8 cellular contexts compared by ENCODE assay signal in the genomic region with DNA sequence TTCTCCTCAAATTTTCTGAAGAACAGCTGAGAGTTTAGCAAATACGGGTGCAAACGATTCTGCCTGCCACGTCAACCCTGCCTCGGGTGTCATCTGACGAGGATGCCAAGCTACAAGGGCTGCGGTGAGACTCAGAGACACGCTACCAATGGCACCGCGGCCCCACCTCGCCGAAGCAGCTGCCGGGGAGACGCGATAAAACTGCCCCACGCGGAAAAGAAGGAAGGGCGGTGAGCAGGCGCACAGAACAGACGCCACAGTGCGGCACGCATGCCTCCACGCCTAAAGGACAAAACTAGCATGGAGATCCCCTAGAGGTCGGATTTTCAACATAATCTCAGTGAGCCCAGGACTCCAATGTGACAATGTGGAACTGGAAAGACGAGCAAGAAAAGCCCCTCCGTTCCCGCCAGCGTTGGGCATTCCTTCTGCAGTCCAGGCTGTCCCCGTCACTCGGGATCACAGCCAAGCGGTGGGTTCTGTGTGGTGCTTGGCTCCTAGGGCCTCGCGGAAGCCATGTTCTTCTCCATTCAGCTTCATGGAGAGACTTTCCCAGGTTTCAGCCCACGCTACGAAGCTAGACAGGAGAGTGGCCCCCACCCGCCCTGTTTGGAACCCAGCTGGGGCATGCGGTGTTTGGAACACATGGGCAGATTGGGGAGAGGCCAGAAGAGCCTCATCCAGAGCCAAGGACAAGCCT. TPM values are rescaled to one million over a fixed set of nuclear protein-coding genes. Genes with fewer than 3 reads are reported as not detected.
DNase-seq lines count a peak whose midpoint lies in the region; ATAC-seq and TF ChIP-seq lines count a peak whose summit lies in the region.

No MANE protein-coding gene starts in this region.

- peaks cover 30% of the 10 kb centered on the region for H3K4me1 Mint-ChIP-seq in HFFc6 (ENCODE audit: low read depth)
- peaks cover 47% of the 10 kb centered on the region for H3K4me1 Mint-ChIP-seq in activated CD4-positive, alpha-beta T cell treated with anti-CD3 and anti-CD28 coated beads, Interleukin-2, amount 10 ng/mL, durations not matched to agents 7 days and 5 days

- H3K27ac Mint-ChIP-seq in HFFc6, result peak overlapping the region; percentile 96
- peak overlapping the region; percentile 95 for H3K27ac Mint-ChIP-seq in activated CD4-positive, alpha-beta T cell treated with anti-CD3 and anti-CD28 coated beads, Interleukin-2, amount 10 ng/mL, durations not matched to agents 7 days and 5 days

- DNase-seq in HFFc6 (no peak), fibroblast of villous mesenchyme (ENCODE audit: low read depth) (peak; percentile 35), GF-D8 (lab: John Stamatoyannopoulos, UW) (no peak), DMS153 treated with DMSO at 0.1 percent for 48 hours (lab: John Stamatoyannopoulos, UW; ENCODE audit: unreplicated experiment) (no peak)
- peak; percentile 75 for DNase-seq in activated CD4-positive, alpha-beta T cell treated with anti-CD3 and anti-CD28 coated beads, Interleukin-2, amount 10 ng/mL, durations not matched to agents 7 days and 5 days
- DNase-seq in stimulated activated CD4-positive, alpha-beta T cell treated with anti-CD3 and anti-CD28 coated beads, Interleukin-1b, Interleukin-23, amount 100 ng/mL, for 4 hours (ENCODE audit: low read depth in 2 of 2), result peak; percentile 42 to 68

- H3K27me3 Mint-ChIP-seq in HFFc6 (ENCODE audit: insufficient read depth), result no peaks in the 10 kb centered on the region; the same call in 1 of the 2 replicates
- no peaks in the 10 kb centered on the region for H3K27me3 Mint-ChIP-seq in activated CD4-positive, alpha-beta T cell treated with anti-CD3 and anti-CD28 coated beads, Interleukin-2, amount 10 ng/mL, durations not matched to agents 7 days and 5 days

- TF ChIP-seq CTCF in HFFc6 (IDR thresholded peaks at IDR 0.05) (peak; percentile 28; the same call in 1 of the 2 replicates), fibroblast of villous mesenchyme (IDR thresholded peaks at IDR 0.05; ENCODE audit: insufficient read depth, low read depth, low read length) (no peak)

- H3K36me3 Mint-ChIP-seq in HFFc6 (ENCODE audit: low read depth), result peaks cover 40% of the 10 kb centered on the region
- H3K36me3 Mint-ChIP-seq in activated CD4-positive, alpha-beta T cell treated with anti-CD3 and anti-CD28 coated beads, Interleukin-2, amount 10 ng/mL, durations not matched to agents 7 days and 5 days (ENCODE audit: low read depth), result peaks cover 31% of the 10 kb centered on the region

- POLR2A ChIA-PET in activated CD4-positive, alpha-beta T cell treated with anti-CD3 and anti-CD28 coated beads, Interleukin-2, amount 10 ng/mL, durations not matched to agents 7 days and 5 days (lab: Charles Lee), result interaction anchor here (0.7 kb wide), 1 partner anchor 164 kb away, joined by 4 read pairs; a partner anchor contains a TSS

- H3K4me3 Mint-ChIP-seq in HFFc6, result peak overlapping the region; percentile 84
- H3K4me3 Mint-ChIP-seq in activated CD4-positive, alpha-beta T cell treated with anti-CD3 and anti-CD28 coated beads, Interleukin-2, amount 10 ng/mL, durations not matched to agents 7 days and 5 days, result peak overlapping the region; percentile 66

- H3K9me3 Mint-ChIP-seq in HFFc6, result peaks cover 24% of the 10 kb centered on the region
- H3K9me3 Mint-ChIP-seq in activated CD4-positive, alpha-beta T cell treated with anti-CD3 and anti-CD28 coated beads, Interleukin-2, amount 10 ng/mL, durations not matched to agents 7 days and 5 days, result peaks cover 7% of the 10 kb centered on the region

- CTCF ChIA-PET in activated CD4-positive, alpha-beta T cell treated with anti-CD3 and anti-CD28 coated beads, Interleukin-2, amount 10 ng/mL, durations not matched to agents 7 days and 5 days (lab: Charles Lee), result interaction anchor here (1.0 to 1.1 kb wide), 2 partner anchors 8 to 35 kb away, joined by 3 to 4 read pairs; no protein-coding TSS in a partner anchor

- ATAC-seq in esophagus mucosa, result no peak
- no peak for ATAC-seq in GM18498 (IDR thresholded peaks at IDR 0.05; ENCODE audit: unreplicated experiment)

- peak overlapping the region; percentile 33 for H3K4me3 ChIP-seq in fibroblast of villous mesenchyme (ENCODE audit: low read depth, low read length)

RNA-seq across cellular contexts. Expression of a gene that starts 5.9 kb away (rescaled TPM):
- total RNA-seq in HFFc6 (2021; fragmentation: NEBNext Ultra II Directional; extraction: Animal tissue kit (Norgen Biotek cat#: 25700)), result 10 to 100 TPM; 10.9 to 19.3 (median 14.2) TPM
- total RNA-seq in activated CD4-positive, alpha-beta T cell treated with anti-CD3 and anti-CD28 coated beads, Interleukin-2, amount 10 ng/mL, durations not matched to agents 7 days and 5 days, result 10 to 100 TPM; 20.5 to 23.0 TPM
- total RNA-seq in fibroblast of villous mesenchyme (13.0 and 15.8 TPM in 2 replicates), esophagus mucosa (11.4 TPM)

RNA-seq across cellular contexts. Expression of a gene that starts 16.7 kb away (rescaled TPM):
- total RNA-seq in HFFc6 (2021; fragmentation: NEBNext Ultra II Directional; extraction: Animal tissue kit (Norgen Biotek cat#: 25700)), result under 1 TPM in 2 of 6 experiments, not detected in 4; 0.05 to 0.07 TPM
- under 1 TPM; 0.25 to 0.27 TPM for total RNA-seq in activated CD4-positive, alpha-beta T cell treated with anti-CD3 and anti-CD28 coated beads, Interleukin-2, amount 10 ng/mL, durations not matched to agents 7 days and 5 days
- total RNA-seq in fibroblast of villous mesenchyme (under 0.01 TPM in 1 of 2 replicates, not detected in the other), esophagus mucosa (0.16 TPM)

Comparison
In these comparisons a context has a peak if more than half of its experiments do, and no peak if none do; other contexts are left out.
1. DNase-seq: peak in activated CD4-positive, alpha-beta T cell treated with anti-CD3 and anti-CD28 coated beads, Interleukin-2, amount 10 ng/mL, durations not matched to agents 7 days and 5 days (single experiment), fibroblast of villous mesenchyme (single experiment) and stimulated activated CD4-positive, alpha-beta T cell treated with anti-CD3 and anti-CD28 coated beads, Interleukin-1b, Interleukin-23, amount 100 ng/mL, for 4 hours (2 of 2); none in HFFc6 (single experiment), GF-D8 (single experiment) and DMS153 treated with DMSO at 0.1 percent for 48 hours (single experiment).